ENCODE assay signal across 8 cellular contexts in genomic region chr10:32958992-32959703, GRCh38. TPM values are rescaled to one million over a fixed set of nuclear protein-coding genes. Genes with fewer than 3 reads are reported as not detected.
DNase-seq lines count a peak whose midpoint lies in the region; ATAC-seq lines count a peak whose summit lies in the region.

No MANE protein-coding gene starts in this region.

- no peaks in the 10 kb centered on the region for H3K36me3 Mint-ChIP-seq in CD4-positive, CD25-positive, alpha-beta regulatory T cell
- H3K36me3 Mint-ChIP-seq in memory B cell = peaks cover under 1% of the 10 kb centered on the region

- no peak for ATAC-seq in CD4-positive, CD25-positive, alpha-beta regulatory T cell (ENCODE audit: low read depth in 2 of 2)
- ATAC-seq in GM19463 (IDR thresholded peaks at IDR 0.05; ENCODE audit: unreplicated experiment) (peak; percentile 38), memory B cell (ENCODE audit: low read depth) (no peak)

- H3K9ac ChIP-seq in HUES64 (ENCODE audit: low read depth, low read length) = peak overlapping the region; percentile 100

- 40% methylated on average over 8 of the region's 8 CpGs for WGBS in HUES64
- WGBS in urinary bladder = 14% methylated on average over 8 of the region's 8 CpGs

- no peaks in the 10 kb centered on the region for H3K27me3 Mint-ChIP-seq in CD4-positive, CD25-positive, alpha-beta regulatory T cell
- no peaks in the 10 kb centered on the region for H3K27me3 Mint-ChIP-seq in memory B cell

- H3K4me3 Mint-ChIP-seq in CD4-positive, CD25-positive, alpha-beta regulatory T cell = peak overlapping the region; percentile 85 to 98 (median 90)
- peak overlapping the region; percentile 87 for H3K4me3 Mint-ChIP-seq in memory B cell

- peaks cover 0 to 3% (median 0%) of the 10 kb centered on the region in 7 donors for H3K9me3 Mint-ChIP-seq in CD4-positive, CD25-positive, alpha-beta regulatory T cell
- H3K9me3 Mint-ChIP-seq in memory B cell = no peaks in the 10 kb centered on the region

- H3K36me3 ChIP-seq in CD4-positive, CD25-positive, alpha-beta regulatory T cell (ENCODE audit: control insufficient read depth, insufficient read depth, low read length) = no peaks in the 10 kb centered on the region
- no peaks in the 10 kb centered on the region for H3K36me3 ChIP-seq in HUES64 (ENCODE audit: insufficient read depth, low read length)
- H3K36me3 ChIP-seq in urinary bladder (ENCODE audit: insufficient read depth) = no peaks in the 10 kb centered on the region

- peaks cover 13 to 57% (median 51%) of the 10 kb centered on the region in 4 donors for H3K4me1 Mint-ChIP-seq in CD4-positive, CD25-positive, alpha-beta regulatory T cell
- peaks cover 33% of the 10 kb centered on the region for H3K4me1 Mint-ChIP-seq in memory B cell

- no peaks in the 10 kb centered on the region for H3K9me3 ChIP-seq in CD4-positive, CD25-positive, alpha-beta regulatory T cell (ENCODE audit: control insufficient read depth in 2 of 2, low read length in 2 of 2)
- no peaks in the 10 kb centered on the region for H3K9me3 ChIP-seq in HUES64 (ENCODE audit: insufficient read depth, low read depth, low read length)

- H3K4me3 ChIP-seq in CD4-positive, CD25-positive, alpha-beta regulatory T cell (ENCODE audit: low read depth, low read length) = peak overlapping the region; percentile 88
- H3K4me3 ChIP-seq in HUES64 (ENCODE audit: low read length) (peak overlapping the region; percentile 89), urinary bladder (ENCODE audit: low read depth, low read length) (peak overlapping the region; percentile 83)

- peak overlapping the region; percentile 88 to 98 (median 95) for H3K27ac Mint-ChIP-seq in CD4-positive, CD25-positive, alpha-beta regulatory T cell
- peak overlapping the region; percentile 88 for H3K27ac Mint-ChIP-seq in memory B cell

- H3K27me3 ChIP-seq in CD4-positive, CD25-positive, alpha-beta regulatory T cell (ENCODE audit: control insufficient read depth, insufficient read depth, low read length) = no peaks in the 10 kb centered on the region
- H3K27me3 ChIP-seq in HUES64 (ENCODE audit: insufficient read depth, low read length) = no peaks in the 10 kb centered on the region

- H3K27ac ChIP-seq in CD4-positive, CD25-positive, alpha-beta regulatory T cell (ENCODE audit: insufficient read depth, low read length, poor library complexity, severe bottlenecking) = peak overlapping the region; percentile 80
- peak overlapping the region; percentile 100 for H3K27ac ChIP-seq in HUES64 (ENCODE audit: low read depth, low read length)
- peak overlapping the region; percentile 95 for H3K27ac ChIP-seq in urinary bladder (ENCODE audit: low read depth)

- H3K4me1 ChIP-seq in CD4-positive, CD25-positive, alpha-beta regulatory T cell (ENCODE audit: control insufficient read depth, insufficient read depth, low read length, poor library complexity, severe bottlenecking) = peaks cover 41% of the 10 kb centered on the region
- H3K4me1 ChIP-seq in HUES64 (ENCODE audit: insufficient read depth, low read length) = peaks cover 66% of the 10 kb centered on the region
- no peaks in the 10 kb centered on the region for H3K4me1 ChIP-seq in urinary bladder (ENCODE audit: insufficient read depth)

- peak in 1 of 3 donors; percentile 62 for DNase-seq in CD4-positive, CD25-positive, alpha-beta regulatory T cell
- peak; percentile 38 for DNase-seq in astrocyte of the hippocampus (ENCODE audit: low read depth, low spot score)
- no peak for DNase-seq in memory B cell (ENCODE audit: low spot score in 2 of 2)
- DNase-seq in AG20443 (ENCODE audit: low spot score) = no peak
- no peak for DNase-seq in COR-L47 (lab: John Stamatoyannopoulos, UW)

RNA-seq across cellular contexts. Expression of gene ITGB1, which starts 1.1 kb away (rescaled TPM):
- 524 TPM for total RNA-seq in CD4-positive, CD25-positive, alpha-beta regulatory T cell
- 100 to 1,000 TPM; 360 to 577 (median 469) TPM for polyA plus RNA-seq in CD4-positive, CD25-positive, alpha-beta regulatory T cell
- 236 TPM for polyA plus RNA-seq in HUES64 (2013, experiment 1 of 2)
- 283 TPM for polyA plus RNA-seq in HUES64 (2013, experiment 2 of 2)
- total RNA-seq in urinary bladder = 1,010 TPM
- polyA plus RNA-seq in urinary bladder = 527 TPM
